17 cellular contexts compared by ENCODE assay signal in the genomic region with DNA sequence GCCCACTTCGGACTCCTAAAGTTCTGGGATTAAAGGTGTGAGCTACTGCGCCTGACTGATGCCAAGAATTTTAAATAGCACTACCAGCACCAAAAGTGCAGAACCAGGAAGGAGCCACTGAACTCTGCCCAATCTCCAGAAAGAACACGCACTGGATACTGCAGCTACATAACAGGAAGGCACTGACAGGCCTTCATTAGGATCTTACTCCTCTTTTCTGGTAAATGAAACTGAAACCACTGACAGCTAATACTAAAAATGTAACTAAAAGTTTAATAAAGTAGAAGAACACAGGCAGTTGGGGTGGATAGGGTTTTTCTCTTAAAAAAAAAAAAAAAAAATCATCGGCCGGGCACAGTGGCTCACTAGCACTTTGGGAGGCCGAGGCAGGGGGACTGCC.
A peak's percentile ranks its signal among the peaks of the same experiment; 100 is the strongest.
DNase-seq lines count a peak whose midpoint lies in the region; ATAC-seq and TF ChIP-seq lines count a peak whose summit lies in the region.
"Had no signal": no experiment of that assay in that cellular context is flagged by ENCODE, and none has a peak within 500 bp of the region (broad histone marks: within the 10 kb centered on the region; RNA-seq: fewer than 3 reads in every experiment).

No MANE protein-coding gene starts in this region.

- H3K9me3 ChIP-seq in SK-N-SH, result no peaks in the 10 kb centered on the region
- H3K9me3 ChIP-seq: ascending aorta, colonic mucosa, right atrium auricular region, SJSA1, tibial nerve had no signal

- peaks cover 3 to 5% of the 10 kb centered on the region in 2 experiments; a peak in 2 of 4 replicates for H3K4me1 ChIP-seq in SK-N-SH (ENCODE audit: control insufficient read depth in 1 of 2, insufficient read depth in 2 of 2, low read depth in 1 of 2, low read length in 1 of 2)
- H3K4me1 ChIP-seq: ascending aorta, colonic mucosa, neural progenitor cell, right atrium auricular region had no signal

- no peaks in the 10 kb centered on the region for H3K9me2 ChIP-seq in SK-N-SH

- H3K4me1 Mint-ChIP-seq in stimulated activated effector memory CD8-positive, alpha-beta T cell treated with anti-CD3 and anti-CD28 coated beads, Interleukin-12 subunit alpha, Interleukin-12 subunit beta, amount 100 ng/mL, for 72 hours, result peaks cover 15% of the 10 kb centered on the region
- H3K4me1 Mint-ChIP-seq: neural progenitor cell had no signal

- H3K79me2 ChIP-seq in SK-N-SH (ENCODE audit: insufficient read depth), result no peaks in the 10 kb centered on the region

- H3K27me3 ChIP-seq in SK-N-SH (ENCODE audit: insufficient read depth), result no peaks in the 10 kb centered on the region
- H3K27me3 ChIP-seq: ascending aorta, colonic mucosa, neural progenitor cell, right atrium auricular region, SJSA1, tibial nerve had no signal

- H3K27ac ChIP-seq in SK-N-SH (ENCODE audit: low read depth in 2 of 2, low read length in 1 of 2), result no peak overlapping the region
- H3K27ac ChIP-seq: ascending aorta, colonic mucosa, epithelial cell of prostate, neural progenitor cell, right atrium auricular region, SJSA1, tibial nerve had no signal

- H3K36me3 Mint-ChIP-seq in stimulated activated effector memory CD8-positive, alpha-beta T cell treated with anti-CD3 and anti-CD28 coated beads, Interleukin-12 subunit alpha, Interleukin-12 subunit beta, amount 100 ng/mL, for 72 hours, result no peaks in the 10 kb centered on the region
- H3K36me3 Mint-ChIP-seq: neural progenitor cell had no signal

- H3K9ac ChIP-seq in SK-N-SH, result no peak overlapping the region
- H3K9ac ChIP-seq: neural progenitor cell had no signal

- H3K9me3 Mint-ChIP-seq in stimulated activated effector memory CD8-positive, alpha-beta T cell treated with anti-CD3 and anti-CD28 coated beads, Interleukin-12 subunit alpha, Interleukin-12 subunit beta, amount 100 ng/mL, for 72 hours, result no peaks in the 10 kb centered on the region
- H3K9me3 Mint-ChIP-seq: activated CD4-positive, alpha-beta memory T cell treated with anti-CD3 and anti-CD28 coated beads, Interleukin-2, amount 10 ng/mL, durations not matched to agents 7 days and 5 days; neural progenitor cell had no signal

- H3K4me2 ChIP-seq in SK-N-SH, result no peak overlapping the region
- H3K4me2 ChIP-seq: neural progenitor cell had no signal

- H3K4me3 Mint-ChIP-seq in stimulated activated effector memory CD8-positive, alpha-beta T cell treated with anti-CD3 and anti-CD28 coated beads, Interleukin-12 subunit alpha, Interleukin-12 subunit beta, amount 100 ng/mL, for 72 hours, result no peak overlapping the region
- H3K4me3 Mint-ChIP-seq: activated CD4-positive, alpha-beta memory T cell treated with anti-CD3 and anti-CD28 coated beads, Interleukin-2, amount 10 ng/mL, durations not matched to agents 7 days and 5 days; neural progenitor cell had no signal

- no peak overlapping the region for H3K27ac Mint-ChIP-seq in stimulated activated effector memory CD8-positive, alpha-beta T cell treated with anti-CD3 and anti-CD28 coated beads, Interleukin-12 subunit alpha, Interleukin-12 subunit beta, amount 100 ng/mL, for 72 hours
- H3K27ac Mint-ChIP-seq: activated CD4-positive, alpha-beta memory T cell treated with anti-CD3 and anti-CD28 coated beads, Interleukin-2, amount 10 ng/mL, durations not matched to agents 7 days and 5 days; neural progenitor cell had no signal

- H3K36me3 ChIP-seq in SK-N-SH (replicated peaks in 1 of 2; ENCODE audit: control insufficient read depth in 1 of 2, insufficient read depth in 2 of 2, low read length in 1 of 2), result no peaks in the 10 kb centered on the region
- H3K36me3 ChIP-seq: ascending aorta, colonic mucosa, neural progenitor cell, right atrium auricular region, SJSA1, tibial nerve had no signal

- no peak for TF ChIP-seq POLR2A in GM18505 (IDR thresholded peaks at IDR 0.05; ENCODE audit: borderline replicate concordance, extremely low read depth, insufficient read depth, insufficient read length)

- peak; percentile 53 for ATAC-seq in GM19023 (IDR thresholded peaks at IDR 0.05; ENCODE audit: unreplicated experiment)
- peak; percentile 68 for ATAC-seq in HG03045 (IDR thresholded peaks at IDR 0.05; ENCODE audit: unreplicated experiment)
- ATAC-seq in GM18505 (IDR thresholded peaks at IDR 0.05; ENCODE audit: unreplicated experiment), result no peak
- ATAC-seq in stimulated activated effector memory CD8-positive, alpha-beta T cell treated with anti-CD3 and anti-CD28 coated beads, Interleukin-12 subunit alpha, Interleukin-12 subunit beta, amount 100 ng/mL, for 72 hours, result no peak

- 98% methylated on average over 6 of the region's 6 CpGs for WGBS in SK-N-SH (ENCODE audit: low lambda C conversion rate)

- H4K20me1 ChIP-seq in SK-N-SH (ENCODE audit: insufficient read depth), result no peaks in the 10 kb centered on the region

- POLR2A ChIA-PET in SK-N-SH (lab: Yijun Ruan, JAX), result no interaction called here

- DNase-seq in GM20000 (ENCODE audit: low spot score), result peak; percentile 25
- DNase-seq in RPMI8226, result peak; percentile 3
- DNase-seq in SK-N-SH, result no peak
- DNase-seq in stimulated activated effector memory CD8-positive, alpha-beta T cell treated with anti-CD3 and anti-CD28 coated beads, Interleukin-12 subunit alpha, Interleukin-12 subunit beta, amount 100 ng/mL, for 72 hours (ENCODE audit: low spot score in 2 of 2), result no peak
- DNase-seq: activated CD4-positive, alpha-beta memory T cell treated with anti-CD3 and anti-CD28 coated beads, Interleukin-2, amount 10 ng/mL, durations not matched to agents 7 days and 5 days; colonic mucosa; NCI-H2227 treated with DMSO at 0.1 percent for 48 hours; stimulated activated CD8-positive, alpha-beta memory T cell treated with anti-CD3 and anti-CD28 coated beads, Interleukin-4, amount 100 ng/mL, for 48 hours had no signal

- no peak for TF ChIP-seq CTCF in GM20000 (IDR thresholded peaks at IDR 0.05; ENCODE audit: extremely low read depth, missing control alignments)
- no peak for TF ChIP-seq CTCF in SK-N-SH (IDR thresholded peaks at IDR 0.05)

- H3F3A ChIP-seq in SK-N-SH (replicated peaks; ENCODE audit: insufficient read depth), result peaks cover 4% of the 10 kb centered on the region

- TF ChIP-seq RAD21 in SK-N-SH (IDR thresholded peaks at IDR 0.05; ENCODE audit: low read length), result no peak

- no peak overlapping the region for H3K4me3 ChIP-seq in SK-N-SH (ENCODE audit: low read depth in 2 of 2, low read length in 1 of 2)
- H3K4me3 ChIP-seq: ascending aorta, colonic mucosa, neural progenitor cell, right atrium auricular region, SJSA1, tibial nerve had no signal

- H2AFZ ChIP-seq in SK-N-SH (ENCODE audit: low read depth), result no peak overlapping the region
- H2AFZ ChIP-seq: neural progenitor cell had no signal

- CTCF ChIA-PET in SK-N-SH (lab: Yijun Ruan, JAX), result interaction anchor here (1.0 kb wide), 1 partner anchor 24 kb away, joined by 3 read pairs; no protein-coding TSS in a partner anchor

- TF ChIP-seq EP300 in SK-N-SH (IDR thresholded peaks at IDR 0.05; ENCODE audit: borderline replicate concordance in 1 of 2, low read depth in 1 of 2, low read length in 1 of 2), result no peak

TF ChIP-seq in SK-N-SH, 30 proteins besides CTCF, POLR2A, EP300 and RAD21 (continues in another document):
- TF ChIP-seq TCF12 (IDR thresholded peaks at IDR 0.05), result no peak
- no peak for TF ChIP-seq MXI1 (IDR thresholded peaks at IDR 0.05; ENCODE audit: low read depth, low read length)
- no peak for TF ChIP-seq GABPA (IDR thresholded peaks at IDR 0.05; ENCODE audit: low read depth)
- TF ChIP-seq SMC3 (IDR thresholded peaks at IDR 0.05; ENCODE audit: low read depth, low read length), result no peak
- TF ChIP-seq RFX5 (IDR thresholded peaks at IDR 0.05; ENCODE audit: low read length), result no peak
- no peak for TF ChIP-seq RCOR1 (IDR thresholded peaks at IDR 0.05; ENCODE audit: low read length)
- no peak for TF ChIP-seq TEAD4 (IDR thresholded peaks at IDR 0.05; ENCODE audit: borderline replicate concordance, insufficient read depth)
- TF ChIP-seq RXRA (IDR thresholded peaks at IDR 0.05; ENCODE audit: borderline replicate concordance, low read depth), result no peak
- no peak for TF ChIP-seq MEF2A (IDR thresholded peaks at IDR 0.05; ENCODE audit: borderline replicate concordance, low read depth)
- TF ChIP-seq CHD2 (IDR thresholded peaks at IDR 0.05; ENCODE audit: low read length, partially characterized antibody), result no peak
- no peak for TF ChIP-seq ELF1 (IDR thresholded peaks at IDR 0.05)
- TF ChIP-seq, protein P1, sequence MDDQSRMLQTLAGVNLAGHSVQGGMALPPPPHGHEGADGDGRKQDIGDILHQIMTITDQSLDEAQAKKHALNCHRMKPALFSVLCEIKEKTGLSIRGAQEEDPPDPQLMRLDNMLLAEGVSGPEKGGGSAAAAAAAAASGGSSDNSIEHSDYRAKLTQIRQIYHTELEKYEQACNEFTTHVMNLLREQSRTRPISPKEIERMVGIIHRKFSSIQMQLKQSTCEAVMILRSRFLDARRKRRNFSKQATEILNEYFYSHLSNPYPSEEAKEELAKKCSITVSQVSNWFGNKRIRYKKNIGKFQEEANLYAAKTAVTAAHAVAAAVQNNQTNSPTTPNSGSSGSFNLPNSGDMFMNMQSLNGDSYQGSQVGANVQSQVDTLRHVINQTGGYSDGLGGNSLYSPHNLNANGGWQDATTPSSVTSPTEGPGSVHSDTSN (IDR thresholded peaks at IDR 0.05), result no peak
- no peak for TF ChIP-seq NFIC (IDR thresholded peaks at IDR 0.05; ENCODE audit: borderline replicate concordance)
- TF ChIP-seq SIN3A (IDR thresholded peaks at IDR 0.05; ENCODE audit: borderline replicate concordance, low read depth, low read length), result no peak
- TF ChIP-seq, protein P2, sequence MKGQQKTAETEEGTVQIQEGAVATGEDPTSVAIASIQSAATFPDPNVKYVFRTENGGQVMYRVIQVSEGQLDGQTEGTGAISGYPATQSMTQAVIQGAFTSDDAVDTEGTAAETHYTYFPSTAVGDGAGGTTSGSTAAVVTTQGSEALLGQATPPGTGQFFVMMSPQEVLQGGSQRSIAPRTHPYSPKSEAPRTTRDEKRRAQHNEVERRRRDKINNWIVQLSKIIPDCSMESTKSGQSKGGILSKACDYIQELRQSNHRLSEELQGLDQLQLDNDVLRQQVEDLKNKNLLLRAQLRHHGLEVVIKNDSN (IDR thresholded peaks at IDR 0.05; ENCODE audit: borderline replicate concordance, low read depth), result no peak
- no peak for TF ChIP-seq FOXM1 (IDR thresholded peaks at IDR 0.05; ENCODE audit: low read depth)

Comparison
In these comparisons a context has a peak if more than half of its experiments do, and no peak if none do; other contexts are left out.
1. ATAC-seq: peak in GM19023 (single experiment) and HG03045 (single experiment); none in GM18505 (single experiment) and stimulated activated effector memory CD8-positive, alpha-beta T cell treated with anti-CD3 and anti-CD28 coated beads, Interleukin-12 subunit alpha, Interleukin-12 subunit beta, amount 100 ng/mL, for 72 hours (single experiment).
2. DNase-seq: peak in GM20000 (single experiment) and RPMI8226 (single experiment); none in SK-N-SH (single experiment) and stimulated activated effector memory CD8-positive, alpha-beta T cell treated with anti-CD3 and anti-CD28 coated beads, Interleukin-12 subunit alpha, Interleukin-12 subunit beta, amount 100 ng/mL, for 72 hours (0 of 2).